In the genomic region with DNA sequence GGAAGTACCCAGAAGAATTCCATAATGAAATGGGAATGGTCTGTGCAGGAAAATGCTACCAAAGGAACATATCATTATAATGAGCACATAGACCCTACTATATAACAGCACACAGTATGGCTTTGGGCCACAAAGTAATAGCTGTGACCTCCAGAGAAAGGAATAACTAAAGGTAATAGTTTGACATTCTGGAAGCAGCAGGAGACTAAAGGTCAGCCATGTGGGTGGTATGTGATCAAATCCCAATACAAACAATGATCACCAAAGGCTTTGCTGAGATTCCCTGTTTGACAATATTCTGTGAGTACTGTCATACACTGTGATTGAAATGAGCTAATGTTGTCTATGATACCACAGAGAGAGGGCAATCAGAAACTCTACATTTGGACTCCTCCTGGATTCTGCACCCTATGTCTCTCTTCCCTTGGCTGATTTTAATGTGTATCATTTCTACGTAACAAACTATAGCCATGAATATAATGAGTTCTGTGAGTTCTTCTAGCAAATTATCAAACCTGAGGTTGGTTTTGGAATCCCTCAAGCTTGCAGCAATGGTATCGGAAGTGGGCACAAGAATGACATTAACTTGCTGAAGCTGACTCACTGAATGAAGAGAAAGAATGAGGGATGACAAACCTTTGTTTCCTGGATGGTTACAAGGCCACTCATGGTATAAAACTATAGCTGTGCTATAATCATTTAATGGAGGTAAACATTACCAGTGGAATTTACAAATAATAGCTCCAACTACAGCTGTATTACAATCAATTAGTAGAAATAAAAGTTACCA, we compare ENCODE assay signal across 23 cellular contexts.
DNase-seq lines count a peak whose midpoint lies in the region; ATAC-seq and TF ChIP-seq lines count a peak whose summit lies in the region.
"Had no signal": no experiment of that assay in that cellular context is flagged by ENCODE, and none has a peak within 500 bp of the region (broad histone marks: within the 10 kb centered on the region; RNA-seq: fewer than 3 reads in every experiment).

No MANE protein-coding gene starts in this region.

- no peak overlapping the region for H4K5ac ChIP-seq in mesendoderm (ENCODE audit: low read length)

- H3K4me3 ChIP-seq in PC-3 (ENCODE audit: low read length) (no peak overlapping the region), epithelial cell of proximal tubule (ENCODE audit: low read depth, low read length) (no peak overlapping the region), mesendoderm (ENCODE audit: low read length) (no peak overlapping the region)
- H3K4me3 ChIP-seq: gastrocnemius medialis, mucosa of descending colon, tibial nerve had no signal

- H3K79me1 ChIP-seq in mesendoderm (ENCODE audit: low read length) = peaks cover 5% of the 10 kb centered on the region

- no peak overlapping the region for H3K23ac ChIP-seq in mesendoderm (ENCODE audit: low read length)

- no peaks in the 10 kb centered on the region for H3K27me3 Mint-ChIP-seq in activated CD8-positive, alpha-beta T cell treated with anti-CD3 and anti-CD28 coated beads, Interleukin-2, amount 10 ng/mL, durations not matched to agents 7 days and 5 days (ENCODE audit: low read depth)
- H3K27me3 Mint-ChIP-seq: activated naive CD8-positive, alpha-beta T cell treated with anti-CD3 and anti-CD28 coated beads, Interleukin-2, amount 50 U/mL, for 24 hours; CD4-positive, alpha-beta memory T cell; progenitor cell of endocrine pancreas had no signal

- no peak overlapping the region for H4K8ac ChIP-seq in mesendoderm (ENCODE audit: low read depth, low read length)

- peaks cover 1% of the 10 kb centered on the region for H3K4me1 Mint-ChIP-seq in activated CD8-positive, alpha-beta T cell treated with anti-CD3 and anti-CD28 coated beads, Interleukin-2, amount 10 ng/mL, durations not matched to agents 7 days and 5 days (ENCODE audit: low read depth)

- H3K36me3 ChIP-seq in PC-3 (ENCODE audit: low read depth, low read length) (no peaks in the 10 kb centered on the region), mesendoderm (ENCODE audit: control insufficient read depth, insufficient read depth, low read length) (no peaks in the 10 kb centered on the region)
- H3K36me3 ChIP-seq: gastrocnemius medialis, tibial nerve had no signal

- no peaks in the 10 kb centered on the region for H3K9me3 Mint-ChIP-seq in activated CD8-positive, alpha-beta T cell treated with anti-CD3 and anti-CD28 coated beads, Interleukin-2, amount 10 ng/mL, durations not matched to agents 7 days and 5 days (ENCODE audit: insufficient read depth)
- H3K9me3 Mint-ChIP-seq: activated naive CD8-positive, alpha-beta T cell treated with anti-CD3 and anti-CD28 coated beads, Interleukin-2, amount 50 U/mL, for 24 hours; CD4-positive, alpha-beta memory T cell had no signal

- ATAC-seq in PC-3 = peak; percentile 90
- ATAC-seq in activated CD8-positive, alpha-beta T cell treated with anti-CD3 and anti-CD28 coated beads, Interleukin-2, amount 10 ng/mL, durations not matched to agents 7 days and 5 days = no peak
- ATAC-seq: activated naive CD8-positive, alpha-beta T cell treated with anti-CD3 and anti-CD28 coated beads, Interleukin-2, amount 50 U/mL, for 24 hours; gastrocnemius medialis; mucosa of descending colon; stimulated activated naive CD8-positive, alpha-beta T cell treated with anti-CD3 and anti-CD28 coated beads, Interleukin-15, Interleukin-2, amounts not matched to agents 100 U/mL and 50 U/mL, for 24 hours had no signal

- no peaks in the 10 kb centered on the region for H3F3A ChIP-seq in PC-3 (ENCODE audit: low read length, unreplicated experiment)

- peaks cover 24% of the 10 kb centered on the region for H3K79me2 ChIP-seq in PC-3 (ENCODE audit: low read length)
- peaks cover 13% of the 10 kb centered on the region for H3K79me2 ChIP-seq in mesendoderm (ENCODE audit: control insufficient read depth, insufficient read depth, low read length)

- DNase-seq in ELR (ENCODE audit: low read depth) (peak; percentile 75), PC-3 (peak; percentile 84), epithelial cell of proximal tubule (ENCODE audit: low read depth) (peak; percentile 72), mesendoderm (peak; percentile 23), substantia nigra (lab: John Stamatoyannopoulos, UW) (no peak), NOMO-1 treated with dmso at 0.1 percent for 144 hours (lab: John Stamatoyannopoulos, UW; ENCODE audit: unreplicated experiment) (no peak)
- no peak for DNase-seq in activated CD4-positive, alpha-beta T cell treated with anti-CD3 and anti-CD28 coated beads for 4 hours
- no peak for DNase-seq in activated CD8-positive, alpha-beta T cell treated with anti-CD3 and anti-CD28 coated beads, Interleukin-2, amount 10 ng/mL, durations not matched to agents 7 days and 5 days
- DNase-seq: activated CD8-positive, alpha-beta memory T cell treated with anti-CD3 and anti-CD28 coated beads, Interleukin-2, amount 50 U/mL, for 48 hours; activated effector memory CD4-positive, alpha-beta T cell treated with Interleukin-2 at 50 U/mL for 16 hours; activated naive CD8-positive, alpha-beta T cell treated with anti-CD3 and anti-CD28 coated beads, Interleukin-2, amount 50 U/mL, for 24 hours; CD4-positive, alpha-beta memory T cell; gastrocnemius medialis; KBM-7; mucosa of descending colon; MV-4-11; NCI-H187 treated with DMSO at 0.1 percent for 48 hours; Right ventricle myocardium superior; stimulated activated CD4-positive, alpha-beta T cell treated with anti-CD3 and anti-CD28 coated beads, Interleukin-1b, Interleukin-23, amount 100 ng/mL, for 48 hours; stimulated activated naive CD8-positive, alpha-beta T cell treated with anti-CD3 and anti-CD28 coated beads, Interleukin-15, Interleukin-2, amounts not matched to agents 100 U/mL and 50 U/mL, for 24 hours; T-helper 1 cell had no signal

- H3K27ac ChIP-seq in PC-3 (ENCODE audit: low read length) (peak overlapping the region; percentile 31), mesendoderm (ENCODE audit: low read depth, low read length) (no peak overlapping the region), substantia nigra (ENCODE audit: low read depth, low read length, poor library complexity, severe bottlenecking) (no peak overlapping the region)
- H3K27ac ChIP-seq: gastrocnemius medialis, tibial nerve had no signal

- H3K4me2 ChIP-seq in PC-3 (ENCODE audit: low read length) (peak overlapping the region; percentile 6; the same call in 1 of the 2 replicates), mesendoderm (ENCODE audit: low read length) (no peak overlapping the region)

- H2BK120ac ChIP-seq in mesendoderm (ENCODE audit: low read depth, low read length) = no peak overlapping the region

- no peak overlapping the region for H3K56ac ChIP-seq in mesendoderm (ENCODE audit: low read length)

- H2AFZ ChIP-seq in PC-3 (ENCODE audit: low read length) = no peak overlapping the region

- POLR2A ChIA-PET in PC-3 (lab: Charles Lee; ENCODE audit: unreplicated experiment) = interaction anchor here (0.6 kb wide), 3 partner anchors 11 to 283 kb away, joined by 3 to 6 read pairs (median 4); no protein-coding TSS in a partner anchor
- POLR2A ChIA-PET in activated CD8-positive, alpha-beta T cell treated with anti-CD3 and anti-CD28 coated beads, Interleukin-2, amount 10 ng/mL, durations not matched to agents 7 days and 5 days (lab: Charles Lee) = no interaction called here

- H3K4me1 ChIP-seq in PC-3 (ENCODE audit: insufficient read depth, low read length) = peaks cover 11% of the 10 kb centered on the region
- H3K4me1 ChIP-seq in mesendoderm (ENCODE audit: control insufficient read depth, low read depth, low read length) = no peaks in the 10 kb centered on the region

- BruUV-seq in PC-3 (replicated peaks; lab: Mats Ljungman, UMichigan) = no TSS peak

- H3K27ac Mint-ChIP-seq in activated CD8-positive, alpha-beta T cell treated with anti-CD3 and anti-CD28 coated beads, Interleukin-2, amount 10 ng/mL, durations not matched to agents 7 days and 5 days = no peak overlapping the region
- H3K27ac Mint-ChIP-seq: activated naive CD8-positive, alpha-beta T cell treated with anti-CD3 and anti-CD28 coated beads, Interleukin-2, amount 50 U/mL, for 24 hours; CD4-positive, alpha-beta memory T cell; progenitor cell of endocrine pancreas had no signal

- no peaks in the 10 kb centered on the region for H3K9me3 ChIP-seq in PC-3 (ENCODE audit: low read length)
- H3K9me3 ChIP-seq: gastrocnemius medialis, mucosa of descending colon, tibial nerve had no signal

- no peaks in the 10 kb centered on the region for H3K27me3 ChIP-seq in PC-3 (ENCODE audit: low read length)
- H3K27me3 ChIP-seq in mesendoderm (ENCODE audit: insufficient read depth, low read length, poor library complexity) = no peaks in the 10 kb centered on the region
- H3K27me3 ChIP-seq: gastrocnemius medialis, tibial nerve had no signal

- no peak overlapping the region for H3K18ac ChIP-seq in mesendoderm (ENCODE audit: low read length)

- no peak for TF ChIP-seq CTCF in PC-3 (conservative IDR thresholded peaks at IDR 0.05; ENCODE audit: low read depth, low read length)
- TF ChIP-seq CTCF in epithelial cell of proximal tubule (conservative IDR thresholded peaks at IDR 0.05; ENCODE audit: low read depth, low read length) = no peak

- intact Hi-C loops in PC-3 (cut with micrococcal nuclease) = no loop called here

- H2BK5ac ChIP-seq in mesendoderm (ENCODE audit: low read length) = no peak overlapping the region

- no peaks in the 10 kb centered on the region for H3K9me2 ChIP-seq in PC-3 (replicated peaks; ENCODE audit: low read length)

- no CpG with 5 or more reads among the region's 2 CpGs for WGBS in mesendoderm (ENCODE audit: extremely low coverage, insufficient coverage, low lambda C conversion rate)

- H3K4me3 Mint-ChIP-seq in activated CD8-positive, alpha-beta T cell treated with anti-CD3 and anti-CD28 coated beads, Interleukin-2, amount 10 ng/mL, durations not matched to agents 7 days and 5 days = no peak overlapping the region
- H3K4me3 Mint-ChIP-seq: activated naive CD8-positive, alpha-beta T cell treated with anti-CD3 and anti-CD28 coated beads, Interleukin-2, amount 50 U/mL, for 24 hours; CD4-positive, alpha-beta memory T cell had no signal

- H2BK15ac ChIP-seq in mesendoderm (replicated peaks; ENCODE audit: low read depth) = no peak overlapping the region

- peaks cover 3% of the 10 kb centered on the region for H3K36me3 Mint-ChIP-seq in activated CD8-positive, alpha-beta T cell treated with anti-CD3 and anti-CD28 coated beads, Interleukin-2, amount 10 ng/mL, durations not matched to agents 7 days and 5 days (ENCODE audit: low read depth)

- no peak overlapping the region for H2AK5ac ChIP-seq in mesendoderm (ENCODE audit: low read length)

- H3K4ac ChIP-seq in mesendoderm (ENCODE audit: low read depth, low read length) = no peak overlapping the region

- no peak overlapping the region for H3K9ac ChIP-seq in PC-3 (ENCODE audit: low read length)
- H3K9ac ChIP-seq in mesendoderm (ENCODE audit: low read length) = no peak overlapping the region

- no peaks in the 10 kb centered on the region for H4K20me1 ChIP-seq in PC-3 (ENCODE audit: low read length)

- CTCF ChIA-PET in PC-3 (lab: Charles Lee) = interaction anchor here (1.0 kb wide), 1 partner anchor 98 kb away, joined by 3 read pairs; no protein-coding TSS in a partner anchor
- CTCF ChIA-PET in activated CD8-positive, alpha-beta T cell treated with anti-CD3 and anti-CD28 coated beads, Interleukin-2, amount 10 ng/mL, durations not matched to agents 7 days and 5 days (lab: Charles Lee) = interaction anchor here (0.6 to 1.7 kb wide), 2 partner anchors 99 to 354 kb away, joined by 3 read pairs; no protein-coding TSS in a partner anchor

Comparison
In these comparisons a context has a peak if more than half of its experiments do, and no peak if none do; other contexts are left out.
1. DNase-seq: peak in ELR (single experiment), PC-3 (single experiment), epithelial cell of proximal tubule (single experiment) and mesendoderm (single experiment); none in activated CD4-positive, alpha-beta T cell treated with anti-CD3 and anti-CD28 coated beads for 4 hours (0 of 2), activated CD8-positive, alpha-beta T cell treated with anti-CD3 and anti-CD28 coated beads, Interleukin-2, amount 10 ng/mL, durations not matched to agents 7 days and 5 days (single experiment), substantia nigra (0 of 49) and NOMO-1 treated with dmso at 0.1 percent for 144 hours (single experiment).